ENCODE assay signal across 34 cellular contexts in the genomic region with DNA sequence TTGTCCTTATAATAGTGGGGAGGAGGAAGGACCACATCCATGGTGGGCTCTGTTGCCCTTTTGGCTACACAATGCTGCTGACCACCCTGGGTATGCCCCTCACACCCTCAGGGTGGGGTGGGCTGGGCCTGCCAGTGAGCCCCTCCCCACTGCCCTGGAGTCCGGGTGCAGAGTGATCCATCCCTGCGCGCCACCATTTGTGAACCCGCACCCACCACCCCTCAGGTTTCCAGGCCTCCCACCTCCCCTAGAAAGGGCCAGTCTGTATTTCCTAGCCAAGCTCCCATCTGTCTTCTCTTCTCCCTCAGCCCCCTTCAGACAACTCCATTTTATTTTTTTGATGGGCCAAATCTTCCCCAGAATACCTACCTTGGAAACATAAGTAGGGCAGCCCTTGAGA. TPM values are rescaled to one million over a fixed set of nuclear protein-coding genes. Genes with fewer than 3 reads are reported as not detected.
"Had no signal": no experiment of that assay in that cellular context is flagged by ENCODE, and none has a peak within 500 bp of the region (broad histone marks: within the 10 kb centered on the region; RNA-seq: fewer than 3 reads in every experiment).

No MANE protein-coding gene starts in this region.

- ATAC-seq: left lung; naive thymus-derived CD4-positive, alpha-beta T cell; natural killer cell treated with Interleukin-12 subunit alpha and Interleukin-12 subunit beta and Interleukin-15 and Interleukin-18, amount 100 ng/mL, for 72 hours; psoas muscle; stimulated activated naive B cell treated with anti-CD40 and anti-IgM and Interleukin-4, amounts not matched to agents 10 μg/mL and 1 μg/mL and 100 μg/mL, for 72 hours; stimulated activated naive CD8-positive, alpha-beta T cell treated with anti-CD3 and anti-CD28 coated beads, Interleukin-15, Interleukin-2, amounts not matched to agents 100 U/mL and 50 U/mL, for 24 hours had no signal

- H3K4me2 ChIP-seq: smooth muscle cell had no signal

- H3K4me1 Mint-ChIP-seq: immature natural killer cell, mesothelial cell of epicardium had no signal

- H3K9ac ChIP-seq: parathyroid adenoma had no signal

- H3K27me3 ChIP-seq: heart left ventricle, right lobe of liver, stomach, testis, thyroid gland, transverse colon, upper lobe of left lung had no signal

- H3K4me1 ChIP-seq: left lung, parathyroid adenoma, psoas muscle, right lobe of liver, stomach, testis, thyroid gland had no signal

- H3K4me3 Mint-ChIP-seq: immature natural killer cell; mesothelial cell of epicardium; naive thymus-derived CD4-positive, alpha-beta T cell; natural killer cell treated with Interleukin-12 subunit alpha and Interleukin-12 subunit beta and Interleukin-15 and Interleukin-18, amount 100 ng/mL, for 72 hours; stimulated activated naive B cell treated with anti-CD40 and anti-IgM and Interleukin-4, amounts not matched to agents 10 μg/mL and 1 μg/mL and 100 μg/mL, for 72 hours had no signal

- H3K9me3 Mint-ChIP-seq: natural killer cell treated with Interleukin-12 subunit alpha and Interleukin-12 subunit beta and Interleukin-15 and Interleukin-18, amount 100 ng/mL, for 72 hours; stimulated activated naive B cell treated with anti-CD40 and anti-IgM and Interleukin-4, amounts not matched to agents 10 μg/mL and 1 μg/mL and 100 μg/mL, for 72 hours had no signal

- H3K4me3 ChIP-seq: heart left ventricle, left lung, lung, mucosa of descending colon, psoas muscle, right lobe of liver, smooth muscle cell, stomach, testis, thyroid gland, transverse colon, upper lobe of left lung had no signal

- H3K79me2 ChIP-seq: parathyroid adenoma had no signal

- H2AFZ ChIP-seq: parathyroid adenoma had no signal

- H3K27ac ChIP-seq: left lung, parathyroid adenoma, psoas muscle, right lobe of liver, stomach, testis, thyroid gland, transverse colon, upper lobe of left lung had no signal

- FAIRE-seq: islet of Langerhans, kidney, urothelium cell line had no signal

- H3K36me3 ChIP-seq: heart left ventricle, left lung, right lobe of liver, stomach, thyroid gland, transverse colon, upper lobe of left lung had no signal

- H3K9me3 ChIP-seq: heart left ventricle, left lung, mucosa of descending colon, psoas muscle, right lobe of liver, stomach, testis, thyroid gland, transverse colon, upper lobe of left lung had no signal

- H3K36me3 Mint-ChIP-seq: immature natural killer cell; mesothelial cell of epicardium; naive thymus-derived CD4-positive, alpha-beta T cell; natural killer cell treated with Interleukin-12 subunit alpha and Interleukin-12 subunit beta and Interleukin-15 and Interleukin-18, amount 100 ng/mL, for 72 hours; stimulated activated naive B cell treated with anti-CD40 and anti-IgM and Interleukin-4, amounts not matched to agents 10 μg/mL and 1 μg/mL and 100 μg/mL, for 72 hours had no signal

- DNase-seq: heart left ventricle; immature natural killer cell; kidney; left lung; mesendoderm; naive thymus-derived CD4-positive, alpha-beta T cell; right lobe of liver; stimulated activated CD4-positive, alpha-beta T cell treated with anti-CD3 and anti-CD28 coated beads, Interleukin-1b, Interleukin-23, amount 100 ng/mL, for 48 hours; stimulated activated CD4-positive, alpha-beta T cell treated with anti-CD3 and anti-CD28 coated beads, Interleukin-2, amount 100 ng/mL, for 48 hours; stimulated activated CD4-positive, alpha-beta T cell treated with anti-CD3 and anti-CD28 coated beads, Interleukin-4, amount 100 ng/mL, for 4 hours; stimulated activated CD8-positive, alpha-beta memory T cell treated with anti-CD3 and anti-CD28 coated beads, Interleukin-4, amount 100 ng/mL, for 48 hours; stimulated activated naive B cell treated with anti-CD40 and anti-IgM and Interleukin-4, amounts not matched to agents 10 μg/mL and 1 μg/mL and 100 μg/mL, for 72 hours; stimulated activated naive CD8-positive, alpha-beta T cell treated with anti-CD3 and anti-CD28 coated beads, Interleukin-15, Interleukin-2, amounts not matched to agents 100 U/mL and 50 U/mL, for 24 hours; stomach; testis; thyroid gland; upper lobe of left lung had no signal

- H3K27ac Mint-ChIP-seq: immature natural killer cell; mesothelial cell of epicardium; natural killer cell treated with Interleukin-12 subunit alpha and Interleukin-12 subunit beta and Interleukin-15 and Interleukin-18, amount 100 ng/mL, for 72 hours; stimulated activated naive B cell treated with anti-CD40 and anti-IgM and Interleukin-4, amounts not matched to agents 10 μg/mL and 1 μg/mL and 100 μg/mL, for 72 hours had no signal

RNA-seq across cellular contexts. Expression of a gene that starts 25.0 kb away (rescaled TPM):
- total RNA-seq: heart left ventricle; kidney; left lung; lower leg skin; lung; mesothelial cell of epicardium; myocyte; naive thymus-derived CD4-positive, alpha-beta T cell; natural killer cell treated with Interleukin-12 subunit alpha and Interleukin-12 subunit beta and Interleukin-15 and Interleukin-18, amount 100 ng/mL, for 72 hours; osteocyte; posterior vena cava; psoas muscle; right lobe of liver; skeletal muscle tissue; smooth muscle cell; thyroid gland; upper lobe of left lung had no signal
- polyA plus RNA-seq: heart left ventricle; immature natural killer cell; lung; naive thymus-derived CD4-positive, alpha-beta T cell; neural cell; smooth muscle cell; stomach had no signal

RNA-seq across cellular contexts. Expression of a gene that starts 45.6 kb away (rescaled TPM):
- total RNA-seq: myocyte had no signal

RNA-seq across cellular contexts. Expression of a gene that starts 53.5 kb away (rescaled TPM):
- total RNA-seq: heart left ventricle; kidney; left colon; lower leg skin; myocyte; naive thymus-derived CD4-positive, alpha-beta T cell; natural killer cell treated with Interleukin-12 subunit alpha and Interleukin-12 subunit beta and Interleukin-15 and Interleukin-18, amount 100 ng/mL, for 72 hours; osteocyte; posterior vena cava; psoas muscle; right lobe of liver; skeletal muscle tissue; smooth muscle cell; stomach; thyroid gland; transverse colon had no signal
- polyA plus RNA-seq: heart left ventricle; immature natural killer cell; naive thymus-derived CD4-positive, alpha-beta T cell; neural cell; psoas muscle; smooth muscle cell; stomach had no signal

RNA-seq across cellular contexts. Expression of a gene that starts 57.2 kb away (rescaled TPM):
- total RNA-seq: kidney; left lung; lung; myocyte; naive thymus-derived CD4-positive, alpha-beta T cell; natural killer cell treated with Interleukin-12 subunit alpha and Interleukin-12 subunit beta and Interleukin-15 and Interleukin-18, amount 100 ng/mL, for 72 hours; osteocyte; posterior vena cava; right lobe of liver; skeletal muscle tissue; thyroid gland; transverse colon; upper lobe of left lung had no signal
- polyA plus RNA-seq: immature natural killer cell; naive thymus-derived CD4-positive, alpha-beta T cell had no signal
